8 cellular contexts compared by ENCODE assay signal in the genomic region with DNA sequence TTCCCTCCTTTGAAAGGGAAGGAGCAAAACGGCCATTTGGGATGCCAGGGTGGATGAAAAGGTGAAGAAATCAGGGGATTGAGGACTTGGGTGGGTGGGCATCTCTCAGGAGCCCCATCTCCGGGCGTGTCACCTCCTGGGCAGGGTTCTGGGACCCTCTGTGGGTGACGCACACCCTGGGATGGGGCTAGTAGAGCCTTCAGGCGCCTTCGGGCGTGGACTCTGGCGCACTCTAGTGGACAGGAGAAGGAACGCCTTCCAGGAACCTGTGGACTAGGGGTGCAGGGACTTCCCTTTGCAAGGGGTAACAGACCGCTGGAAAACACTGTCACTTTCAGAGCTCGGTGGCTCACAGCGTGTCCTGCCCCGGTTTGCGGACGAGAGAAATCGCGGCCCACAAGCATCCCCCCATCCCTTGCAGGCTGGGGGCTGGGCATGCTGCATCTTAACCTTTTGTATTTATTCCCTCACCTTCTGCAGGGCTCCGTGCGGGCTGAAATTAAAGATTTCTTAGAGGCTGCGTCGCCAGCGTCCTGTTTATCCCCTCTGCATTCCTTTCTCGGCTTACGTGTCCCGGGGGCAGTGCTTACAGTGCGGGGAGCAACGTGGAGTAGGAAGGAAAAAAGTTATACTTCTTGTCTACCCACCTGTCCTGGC. TPM values are rescaled to one million over a fixed set of nuclear protein-coding genes. Genes with fewer than 3 reads are reported as not detected.
A peak's percentile ranks its signal among the peaks of the same experiment; 100 is the strongest.
DNase-seq lines count a peak whose midpoint lies in the region; ATAC-seq, FAIRE-seq and TF ChIP-seq lines count a peak whose summit lies in the region.

No MANE protein-coding gene starts in this region.

- no peak overlapping the region for H3K14ac ChIP-seq in H1 (ENCODE audit: insufficient read length)

- H3K27ac ChIP-seq in CD4-positive, alpha-beta T cell (ENCODE audit: low read depth, low read length): no peak overlapping the region
- no peak overlapping the region for H3K27ac ChIP-seq in H1 (ENCODE audit: low read depth, low read length)

- no peak overlapping the region for H3K4me3 Mint-ChIP-seq in CD4-positive, alpha-beta T cell
- no peak overlapping the region for H3K4me3 Mint-ChIP-seq in activated CD8-positive, alpha-beta T cell treated with anti-CD3 and anti-CD28 coated beads, Interleukin-2, amount 10 ng/mL, durations not matched to agents 7 days and 5 days

- H3K23me2 ChIP-seq in H1 (ENCODE audit: low read depth, low read length): no peaks in the 10 kb centered on the region

- ATAC-seq in CD4-positive, alpha-beta T cell (ENCODE audit: poor library complexity): peak; percentile 94
- ATAC-seq in HG03196 (IDR thresholded peaks at IDR 0.05; ENCODE audit: unreplicated experiment): peak; percentile 59
- peak; percentile 91 for ATAC-seq in activated CD8-positive, alpha-beta T cell treated with anti-CD3 and anti-CD28 coated beads, Interleukin-2, amount 10 ng/mL, durations not matched to agents 7 days and 5 days
- ATAC-seq in GM21526 (IDR thresholded peaks at IDR 0.05; ENCODE audit: low FRiP score, unreplicated experiment): no peak

- TF ChIP-seq RAD21 in H1 (IDR thresholded peaks at IDR 0.05 in 1 of 2, conservative IDR thresholded peaks at IDR 0.05 in 1 of 2; ENCODE audit: low read depth in 2 of 2, low read length in 2 of 2): peak; percentile 95 to 97

- POLR2A ChIA-PET in CD4-positive, alpha-beta T cell (lab: Charles Lee): interaction anchor here (0.7 kb wide), 1 partner anchor 213 kb away, joined by 3 read pairs; no protein-coding TSS in a partner anchor
- POLR2A ChIA-PET in activated CD8-positive, alpha-beta T cell treated with anti-CD3 and anti-CD28 coated beads, Interleukin-2, amount 10 ng/mL, durations not matched to agents 7 days and 5 days (lab: Charles Lee): interaction anchor here (0.6 to 0.7 kb wide), 2 partner anchors 17 to 24 kb away, joined by 3 to 4 read pairs; no protein-coding TSS in a partner anchor
- POLR2A ChIA-PET in H1 (lab: Charles Lee; ENCODE audit: partially characterized antibody): interaction anchor here (0.6 to 1.6 kb wide), 2 partner anchors 35 to 140 kb away, joined by 4 read pairs; no protein-coding TSS in a partner anchor

- no peak for TF ChIP-seq POLR2A in H1 (IDR thresholded peaks at IDR 0.05; ENCODE audit: control extremely low read depth in 1 of 2, low read depth in 2 of 2, low read length in 2 of 2)

- no peak overlapping the region for H3K23ac ChIP-seq in H1 (ENCODE audit: insufficient read length)

- H4K20me1 ChIP-seq in H1 (replicated peaks in 1 of 2; ENCODE audit: control insufficient read depth in 1 of 2, insufficient read depth in 2 of 2, low read length in 2 of 2): no peaks in the 10 kb centered on the region

- no peaks in the 10 kb centered on the region for H3K9me3 ChIP-seq in CD4-positive, alpha-beta T cell (ENCODE audit: control insufficient read depth, low read length)
- no peaks in the 10 kb centered on the region for H3K9me3 ChIP-seq in H1 (ENCODE audit: insufficient read depth in 2 of 2, low read depth in 1 of 2, low read length in 1 of 2)

- H3K4me2 ChIP-seq in H1 (ENCODE audit: insufficient read depth in 1 of 2, low read depth in 2 of 2, low read length in 2 of 2): peak overlapping the region; percentile 39 to 86

- TF ChIP-seq CTCF in CD4-positive, alpha-beta T cell (IDR thresholded peaks at IDR 0.05): peak; percentile 89
- peak; percentile 94 to 97 (median 97) for TF ChIP-seq CTCF in H1 (IDR thresholded peaks at IDR 0.05; ENCODE audit: control extremely low read depth in 1 of 3, insufficient read depth in 1 of 3, low read depth in 1 of 3, low read length in 3 of 3)

- peak; percentile 60 to 75 (median 66) for DNase-seq in CD4-positive, alpha-beta T cell
- DNase-seq in NCI-H774 (lab: John Stamatoyannopoulos, UW) (peak; percentile 54), H1 (ENCODE audit: low read depth in 1 of 2, low spot score in 2 of 2) (peak; percentile 53 to 85), midbrain (lab: John Stamatoyannopoulos, UW) (peak; percentile 59)
- peak; percentile 78 for DNase-seq in activated CD8-positive, alpha-beta T cell treated with anti-CD3 and anti-CD28 coated beads, Interleukin-2, amount 10 ng/mL, durations not matched to agents 7 days and 5 days
- DNase-seq in stimulated activated naive CD4-positive, alpha-beta T cell (lab: John Stamatoyannopoulos, UW): peak; percentile 41 to 77 (median 58)

- intact Hi-C loops in CD4-positive, alpha-beta T cell (cut with DNase I, micrococcal nuclease): loop anchor here (1.0 to 10.0 kb wide), 6 partner anchors 17 to 201 kb away; no protein-coding TSS in a partner anchor

- H2AFZ ChIP-seq in H1 (ENCODE audit: low read length): peak overlapping the region; percentile 93; the same call in 1 of the 2 replicates

- H3K79me2 ChIP-seq in H1 (ENCODE audit: control insufficient read depth in 1 of 2, insufficient read depth in 2 of 2, low read length in 2 of 2): no peaks in the 10 kb centered on the region

- H3K4me1 Mint-ChIP-seq in CD4-positive, alpha-beta T cell (ENCODE audit: low read depth): peaks cover 13% of the 10 kb centered on the region
- peaks cover 52% of the 10 kb centered on the region for H3K4me1 Mint-ChIP-seq in activated CD8-positive, alpha-beta T cell treated with anti-CD3 and anti-CD28 coated beads, Interleukin-2, amount 10 ng/mL, durations not matched to agents 7 days and 5 days (ENCODE audit: low read depth)

- no peak overlapping the region for H2BK20ac ChIP-seq in H1 (ENCODE audit: low read length)

- FAIRE-seq in H1 (lab: Jason Lieb, UNC): peak; percentile 69

- no peaks in the 10 kb centered on the region for H3K27me3 ChIP-seq in CD4-positive, alpha-beta T cell (ENCODE audit: control insufficient read depth, insufficient read depth, low read length)
- H3K27me3 ChIP-seq in H1 (replicated peaks in 1 of 4; ENCODE audit: control insufficient read depth in 3 of 4, extremely low read depth in 1 of 4, insufficient read depth in 3 of 4, low read length in 3 of 4): peaks cover 0 to 5% (median 2%) of the 10 kb centered on the region in 4 experiments; a peak in 3 of 7 replicates

- peak overlapping the region in 3 of 4 experiments; percentile 36 to 54 (median 53); a peak in 6 of 8 replicates for H3K4me3 ChIP-seq in H1 (ENCODE audit: extremely low read depth in 1 of 4, insufficient read depth in 2 of 4, low read depth in 3 of 4, low read length in 4 of 4)

- no peak overlapping the region for H2BK5ac ChIP-seq in H1 (ENCODE audit: low read depth, low read length)

- no peak overlapping the region for H4K91ac ChIP-seq in H1 (replicated peaks; ENCODE audit: insufficient read length, low read length)

- CTCF ChIA-PET in CD4-positive, alpha-beta T cell (lab: Charles Lee): interaction anchor here (0.7 to 1.7 kb wide), 6 partner anchors 14 to 60 kb away, joined by 3 to 10 read pairs (median 4); no protein-coding TSS in a partner anchor
- CTCF ChIA-PET in activated CD8-positive, alpha-beta T cell treated with anti-CD3 and anti-CD28 coated beads, Interleukin-2, amount 10 ng/mL, durations not matched to agents 7 days and 5 days (lab: Charles Lee): interaction anchor here (0.6 to 4.1 kb wide), 13 partner anchors 11 to 213 kb away, joined by 3 to 27 read pairs (median 5); no protein-coding TSS in a partner anchor
- CTCF ChIA-PET in H1 (lab: Charles Lee; ENCODE audit: partially characterized antibody): interaction anchor here (0.6 to 11.1 kb wide), 32 partner anchors 11 to 316 kb away, joined by 3 to 162 read pairs (median 4); a partner anchor contains a TSS

- H2BK15ac ChIP-seq in H1 (ENCODE audit: low read length): no peak overlapping the region

- 10% methylated on average over 24 of the region's 27 CpGs; no CpG with 5 or more reads in 1 of the 2 experiments for WGBS in H1 (ENCODE audit: extremely low coverage in 1 of 2, insufficient coverage in 1 of 2, insufficient read length in 1 of 2, insufficient replicate concordance in 2 of 2, low coverage in 1 of 2, low lambda C conversion rate in 2 of 2, missing lambda C conversion rate in 1 of 2), 2 experiments

- H2BK120ac ChIP-seq in H1 (replicated peaks; ENCODE audit: low read depth, low read length): no peak overlapping the region

- H3K9me3 Mint-ChIP-seq in CD4-positive, alpha-beta T cell: no peaks in the 10 kb centered on the region
- peaks cover 7% of the 10 kb centered on the region for H3K9me3 Mint-ChIP-seq in activated CD8-positive, alpha-beta T cell treated with anti-CD3 and anti-CD28 coated beads, Interleukin-2, amount 10 ng/mL, durations not matched to agents 7 days and 5 days (ENCODE audit: insufficient read depth)

- H3K36me3 Mint-ChIP-seq in CD4-positive, alpha-beta T cell (ENCODE audit: low read depth): no peaks in the 10 kb centered on the region
- H3K36me3 Mint-ChIP-seq in activated CD8-positive, alpha-beta T cell treated with anti-CD3 and anti-CD28 coated beads, Interleukin-2, amount 10 ng/mL, durations not matched to agents 7 days and 5 days (ENCODE audit: low read depth): peaks cover 69% of the 10 kb centered on the region

- no peak overlapping the region for H4K5ac ChIP-seq in H1 (ENCODE audit: insufficient read length, low read depth, low read length)

- H3K27me3 Mint-ChIP-seq in CD4-positive, alpha-beta T cell: no peaks in the 10 kb centered on the region
- H3K27me3 Mint-ChIP-seq in activated CD8-positive, alpha-beta T cell treated with anti-CD3 and anti-CD28 coated beads, Interleukin-2, amount 10 ng/mL, durations not matched to agents 7 days and 5 days (ENCODE audit: low read depth): no peaks in the 10 kb centered on the region

- no peaks in the 10 kb centered on the region for H3K79me1 ChIP-seq in H1 (ENCODE audit: low read depth, low read length)

- H3K4me1 ChIP-seq in H1 (replicated peaks in 1 of 4; ENCODE audit: control insufficient read depth in 3 of 4, insufficient read depth in 4 of 4, low read length in 3 of 4): peaks cover 0 to 3% (median under 1%) of the 10 kb centered on the region in 4 experiments; a peak in 2 of 7 replicates

- TF ChIP-seq EP300 in H1 (IDR thresholded peaks at IDR 0.05; ENCODE audit: borderline replicate concordance in 1 of 2, low read depth in 2 of 2, low read length in 2 of 2): no peak

- H3K36me3 ChIP-seq in H1 (ENCODE audit: control insufficient read depth in 2 of 4, insufficient read depth in 4 of 4, low read length in 3 of 4): no peaks in the 10 kb centered on the region

- no peak overlapping the region for H3K56ac ChIP-seq in H1 (replicated peaks; ENCODE audit: insufficient read length, low read depth, low read length)

- H4K8ac ChIP-seq in H1 (ENCODE audit: extremely low read depth, insufficient read depth, low read length): no peak overlapping the region

- H3K18ac ChIP-seq in H1 (ENCODE audit: extremely low read depth, low read length): no peak overlapping the region

- peak overlapping the region; percentile 77; the same call in 1 of the 2 replicates for H2BK12ac ChIP-seq in H1 (ENCODE audit: low read depth, low read length)

- no peak overlapping the region for H3K9ac ChIP-seq in H1 (replicated peaks in 1 of 4; ENCODE audit: extremely low read depth in 1 of 4, low read depth in 3 of 4, low read length in 3 of 4)

- H3K4ac ChIP-seq in H1 (replicated peaks; ENCODE audit: insufficient read length, low read depth, low read length): no peak overlapping the region

- H2AK5ac ChIP-seq in H1 (ENCODE audit: low read depth, low read length): no peak overlapping the region

- H3K27ac Mint-ChIP-seq in CD4-positive, alpha-beta T cell: peak overlapping the region; percentile 29
- peak overlapping the region; percentile 67 for H3K27ac Mint-ChIP-seq in activated CD8-positive, alpha-beta T cell treated with anti-CD3 and anti-CD28 coated beads, Interleukin-2, amount 10 ng/mL, durations not matched to agents 7 days and 5 days

RNA-seq across cellular contexts. Expression of a gene that starts 15.2 kb away (rescaled TPM):
- 10 to 100 TPM; 70.2 to 73.7 TPM for total RNA-seq in CD4-positive, alpha-beta T cell
- total RNA-seq in activated CD8-positive, alpha-beta T cell treated with anti-CD3 and anti-CD28 coated beads, Interleukin-2, amount 10 ng/mL, durations not matched to agents 7 days and 5 days: 100 to 1,000 TPM; 140 TPM
- not detected in 2 replicates for total RNA-seq in H1 (2021; fragmentation: NEBNext Ultra II Directional; extraction: Animal tissue kit (Norgen Biotek cat#: 25700))
- 0.05 TPM in 1 of 2 replicates, not detected in the other for polyA plus RNA-seq in H1 (2011; rRNA removed)
- not detected for polyA plus RNA-seq in H1 (2011; cell fraction: cytosol; rRNA removed)
- not detected for polyA plus RNA-seq in H1 (2011; cell fraction: nucleus; rRNA removed)
- polyA plus RNA-seq in H1 (2012, experiment 1 of 2): not detected in 4 replicates
- polyA plus RNA-seq in H1 (2012, experiment 2 of 2): not detected
- polyA plus RNA-seq in H1 (2013, experiment 1 of 2): not detected
- not detected for polyA plus RNA-seq in H1 (2013, experiment 2 of 2)
- not detected in 2 replicates for polyA minus RNA-seq in H1 (2011; rRNA and poly(A)+ RNA removed)
- polyA minus RNA-seq in H1 (2011; cell fraction: cytosol; rRNA and poly(A)+ RNA removed): not detected
- not detected for polyA minus RNA-seq in H1 (2011; cell fraction: nucleus; rRNA and poly(A)+ RNA removed)

RNA-seq across cellular contexts. Expression of a gene that starts 22.4 kb away (rescaled TPM):
- 10 to 100 TPM; 49.6 to 51.9 TPM for total RNA-seq in CD4-positive, alpha-beta T cell
- 10 to 100 TPM; 66.3 to 67.3 TPM for total RNA-seq in activated CD8-positive, alpha-beta T cell treated with anti-CD3 and anti-CD28 coated beads, Interleukin-2, amount 10 ng/mL, durations not matched to agents 7 days and 5 days
- total RNA-seq in H1 (2021; fragmentation: NEBNext Ultra II Directional; extraction: Animal tissue kit (Norgen Biotek cat#: 25700)): 103 and 105 TPM in 2 replicates
- polyA plus RNA-seq in H1 (2011; rRNA removed): 89.2 and 119 TPM in 2 replicates
- 75.6 TPM for polyA plus RNA-seq in H1 (2011; cell fraction: cytosol; rRNA removed)
- polyA plus RNA-seq in H1 (2011; cell fraction: nucleus; rRNA removed): 144 TPM
- 69.2 to 103 TPM (median 103 TPM) in 4 replicates for polyA plus RNA-seq in H1 (2012, experiment 1 of 2)
- polyA plus RNA-seq in H1 (2012, experiment 2 of 2): 80.4 TPM
- polyA plus RNA-seq in H1 (2013, experiment 1 of 2): 121 TPM
- polyA plus RNA-seq in H1 (2013, experiment 2 of 2): 121 TPM
- 50.0 and 55.6 TPM in 2 replicates for polyA minus RNA-seq in H1 (2011; rRNA and poly(A)+ RNA removed)
- polyA minus RNA-seq in H1 (2011; cell fraction: cytosol; rRNA and poly(A)+ RNA removed): 68.7 TPM
- 52.1 TPM for polyA minus RNA-seq in H1 (2011; cell fraction: nucleus; rRNA and poly(A)+ RNA removed)

RNA-seq across cellular contexts. Expression of a gene that starts 27.5 kb away (rescaled TPM):
- total RNA-seq in CD4-positive, alpha-beta T cell: 10 to 100 TPM; 12.1 to 14.9 TPM
- 10 to 100 TPM; 23.8 to 24.5 TPM for total RNA-seq in activated CD8-positive, alpha-beta T cell treated with anti-CD3 and anti-CD28 coated beads, Interleukin-2, amount 10 ng/mL, durations not matched to agents 7 days and 5 days
- total RNA-seq in H1 (2021; fragmentation: NEBNext Ultra II Directional; extraction: Animal tissue kit (Norgen Biotek cat#: 25700)): 0.25 and 0.26 TPM in 2 replicates
- polyA plus RNA-seq in H1 (2011; rRNA removed): 0.36 and 0.45 TPM in 2 replicates
- 0.61 TPM for polyA plus RNA-seq in H1 (2011; cell fraction: cytosol; rRNA removed)
- 0.16 TPM for polyA plus RNA-seq in H1 (2011; cell fraction: nucleus; rRNA removed)
- polyA plus RNA-seq in H1 (2012, experiment 1 of 2): 0.13 to 0.46 TPM (median 0.29 TPM) in 3 of 4 replicates, not detected in the other
- 0.14 TPM for polyA plus RNA-seq in H1 (2012, experiment 2 of 2)
- polyA plus RNA-seq in H1 (2013, experiment 1 of 2): 0.36 TPM
- 0.40 TPM for polyA plus RNA-seq in H1 (2013, experiment 2 of 2)
- polyA minus RNA-seq in H1 (2011; rRNA and poly(A)+ RNA removed): 0.07 and 0.13 TPM in 2 replicates
- not detected for polyA minus RNA-seq in H1 (2011; cell fraction: cytosol; rRNA and poly(A)+ RNA removed)
- not detected for polyA minus RNA-seq in H1 (2011; cell fraction: nucleus; rRNA and poly(A)+ RNA removed)

Comparison
In these comparisons a context has a peak if more than half of its experiments do, and no peak if none do; other contexts are left out.
1. RNA of a gene that starts 15.2 kb away (total RNA-seq): 140 TPM in activated CD8-positive, alpha-beta T cell treated with anti-CD3 and anti-CD28 coated beads, Interleukin-2, amount 10 ng/mL, durations not matched to agents 7 days and 5 days and 70.2 to 73.7 TPM in CD4-positive, alpha-beta T cell; not detected in H1; every median in the first group is over 10 times any median in the second.
2. RNA of a gene that starts 27.5 kb away (total RNA-seq): 23.8 to 24.5 TPM in activated CD8-positive, alpha-beta T cell treated with anti-CD3 and anti-CD28 coated beads, Interleukin-2, amount 10 ng/mL, durations not matched to agents 7 days and 5 days and 12.1 to 14.9 TPM in CD4-positive, alpha-beta T cell; 0.25 to 0.26 TPM in H1; every median in the first group is over 10 times any median in the second.
3. Peak in every context shown above with its lines, with median percentiles within 50 percentile points of each other: DNase-seq.